ENCODE assay signal across 21 cellular contexts in the genomic region with DNA sequence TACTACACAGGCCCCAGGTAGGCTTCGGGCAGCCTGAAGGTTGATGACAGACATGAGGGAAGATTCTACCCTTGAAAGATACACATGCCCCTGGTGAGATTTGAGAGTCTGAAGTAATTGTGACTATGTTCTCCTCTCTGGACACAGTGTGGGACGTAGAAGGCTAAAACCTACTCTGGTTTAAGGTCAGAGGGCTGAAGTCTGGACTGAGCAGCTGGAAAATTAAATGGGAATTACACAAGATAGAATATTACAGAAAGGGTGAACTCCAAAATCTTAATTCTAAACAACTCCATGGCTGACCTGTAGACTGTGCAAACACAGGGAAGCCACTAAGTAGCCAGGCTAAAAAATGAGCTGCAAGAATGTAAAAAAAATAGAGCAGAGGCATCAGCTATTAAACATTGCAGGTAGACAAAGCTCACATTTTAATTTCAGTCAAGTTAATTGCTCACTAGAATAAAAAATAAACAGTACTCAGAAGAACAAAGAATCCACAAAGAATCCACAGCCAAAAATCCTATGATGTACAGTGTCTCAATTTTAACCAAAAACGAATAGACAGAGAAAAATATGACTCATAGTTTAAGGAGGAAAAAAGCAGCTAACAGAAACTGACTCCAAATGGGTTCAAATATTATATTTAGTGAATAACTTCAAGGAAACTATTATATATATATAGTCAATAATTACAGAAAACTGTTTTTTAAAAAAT.
A peak's percentile ranks its signal among the peaks of the same experiment; 100 is the strongest.
DNase-seq lines count a peak whose midpoint lies in the region; ATAC-seq, FAIRE-seq and TF ChIP-seq lines count a peak whose summit lies in the region.
"Had no signal": no experiment of that assay in that cellular context is flagged by ENCODE, and none has a peak within 500 bp of the region (broad histone marks: within the 10 kb centered on the region; RNA-seq: fewer than 3 reads in every experiment).

No MANE protein-coding gene starts in this region.

- TF ChIP-seq POLR2A in HepG2 (IDR thresholded peaks at IDR 0.05; ENCODE audit: insufficient read depth in 1 of 2, low read depth in 2 of 2, low read length in 2 of 2) = no peak

- CTCF ChIA-PET in HepG2 (lab: Yijun Ruan, JAX; ENCODE audit: low intra/inter-chr PET ratio, low total read pairs) = no interaction called here

- TF ChIP-seq EP300 in HepG2 (IDR thresholded peaks at IDR 0.05; ENCODE audit: low read depth in 2 of 2, low read length in 2 of 2) (no peak), HepG2 (CRISPR knock-in tag; IDR thresholded peaks at IDR 0.05; ENCODE audit: borderline replicate concordance) (no peak)

- no peaks in the 10 kb centered on the region for H3K79me2 ChIP-seq in fibroblast of lung (ENCODE audit: control insufficient read depth, insufficient read depth, low read length)
- no peaks in the 10 kb centered on the region for H3K79me2 ChIP-seq in osteoblast (ENCODE audit: insufficient read depth, low read length)
- no peaks in the 10 kb centered on the region for H3K79me2 ChIP-seq in HepG2 (ENCODE audit: insufficient read depth, low read length)

- no peaks in the 10 kb centered on the region for H3K36me3 Mint-ChIP-seq in nephron progenitor cell (ENCODE audit: low read depth)

- H3K27me3 ChIP-seq in adipocyte (replicated peaks; ENCODE audit: control insufficient read depth, insufficient read depth, low read length) (no peaks in the 10 kb centered on the region), fibroblast of lung (ENCODE audit: control insufficient read depth, insufficient read depth, low read length) (no peaks in the 10 kb centered on the region), osteoblast (ENCODE audit: insufficient read depth, low read length) (no peaks in the 10 kb centered on the region), HepG2 (ENCODE audit: control insufficient read depth in 1 of 2, insufficient read depth in 2 of 2, low read length in 2 of 2) (no peaks in the 10 kb centered on the region)

- no peak overlapping the region for H3K27ac Mint-ChIP-seq in nephron progenitor cell
- H3K27ac Mint-ChIP-seq: GM23338 had no signal

- POLR2A ChIA-PET in HepG2 (lab: Yijun Ruan, JAX) = no interaction called here

- H3K4me1 ChIP-seq in adipocyte (ENCODE audit: control insufficient read depth, insufficient read depth, low read length) (peaks cover 44% of the 10 kb centered on the region), fibroblast of lung (ENCODE audit: control insufficient read depth, extremely low read depth, insufficient read depth, low read length) (peaks cover 6% of the 10 kb centered on the region), osteoblast (ENCODE audit: insufficient read depth, low read length) (peaks cover 8% of the 10 kb centered on the region), HepG2 (ENCODE audit: insufficient read depth, low read length) (no peaks in the 10 kb centered on the region)
- H3K4me1 ChIP-seq: A549 had no signal

- H3K36me3 ChIP-seq in adipocyte (ENCODE audit: control insufficient read depth, insufficient read depth, low read length, severe bottlenecking) (no peaks in the 10 kb centered on the region), fibroblast of lung (ENCODE audit: control insufficient read depth, insufficient read depth, low read length) (no peaks in the 10 kb centered on the region), osteoblast (ENCODE audit: insufficient read depth, low read length) (no peaks in the 10 kb centered on the region), HepG2 (replicated peaks in 1 of 2; ENCODE audit: control insufficient read depth in 1 of 2, insufficient read depth in 2 of 2, low read length in 2 of 2) (no peaks in the 10 kb centered on the region)

- peak overlapping the region; percentile 32 for H3K9ac ChIP-seq in adipocyte (ENCODE audit: low read length)
- H3K9ac ChIP-seq in fibroblast of lung (ENCODE audit: insufficient read depth, low read length) = no peak overlapping the region
- H3K9ac ChIP-seq in HepG2 (ENCODE audit: insufficient read depth, low read depth, low read length) = no peak overlapping the region

- TF ChIP-seq CTCF in fibroblast of lung (conservative IDR thresholded peaks at IDR 0.05 in 1 of 2, IDR thresholded peaks at IDR 0.05 in 1 of 2; ENCODE audit: low read depth in 1 of 2, low read length in 2 of 2) = no peak
- no peak for TF ChIP-seq CTCF in osteoblast (IDR thresholded peaks at IDR 0.05; ENCODE audit: extremely low read depth, low read depth, low read length)
- TF ChIP-seq CTCF in HepG2 (CRISPR knock-in tag; IDR thresholded peaks at IDR 0.05) = no peak
- no peak for TF ChIP-seq CTCF in nephron progenitor cell (IDR thresholded peaks at IDR 0.05)

- H3K9me3 ChIP-seq in adipocyte (ENCODE audit: control insufficient read depth, low read length) = no peaks in the 10 kb centered on the region
- H3K9me3 ChIP-seq in fibroblast of lung (ENCODE audit: control insufficient read depth, insufficient read depth, low read depth, low read length) = no peaks in the 10 kb centered on the region
- no peaks in the 10 kb centered on the region for H3K9me3 ChIP-seq in osteoblast (ENCODE audit: low read depth, low read length)
- H3K9me3 ChIP-seq in HepG2 (ENCODE audit: low read length) = no peaks in the 10 kb centered on the region
- H3K9me3 ChIP-seq: A549 had no signal

- peak; percentile 16 for DNase-seq in COLO829 (ENCODE audit: low spot score)
- peak; percentile 46 for DNase-seq in adipocyte (ENCODE audit: low read depth)
- DNase-seq in fibroblast of lung (ENCODE audit: low read depth in 2 of 2) = peak; percentile 37 to 55
- no peak for DNase-seq in osteoblast (ENCODE audit: insufficient read length, low spot score, missing footprints)
- no peak for DNase-seq in HepG2 (ENCODE audit: low spot score)
- DNase-seq in nephron progenitor cell = no peak
- no peak for DNase-seq in DMS153 (lab: John Stamatoyannopoulos, UW)
- DNase-seq: DND-41, KBM-7, NCI-H1417 treated with DMSO at 0.1 percent for 48 hours, NCI-H1930, NCI-H345, NCI-H524 treated with DMSO at 0.1 percent for 48 hours, PC-3, RPMI8226, SHP77 treated with DMSO at 0.1 percent for 48 hours had no signal

- no TSS peak for BruUV-seq in HepG2 (replicated peaks; lab: Mats Ljungman, UMichigan)

- intact Hi-C loops in HepG2 (cut with micrococcal nuclease; ENCODE audit: unreplicated experiment) = no loop called here

- no peak overlapping the region for H3K4me2 ChIP-seq in fibroblast of lung (ENCODE audit: extremely low read depth, insufficient read depth, low read length)
- no peak overlapping the region for H3K4me2 ChIP-seq in osteoblast (ENCODE audit: insufficient read depth, low read length)
- no peak overlapping the region for H3K4me2 ChIP-seq in HepG2 (ENCODE audit: low read depth, low read length)
- H3K4me2 ChIP-seq: A549, GM23338 had no signal

- no peak overlapping the region for H2AFZ ChIP-seq in fibroblast of lung (ENCODE audit: low read length)
- H2AFZ ChIP-seq in osteoblast (ENCODE audit: low read length) = peak overlapping the region; percentile 15
- H2AFZ ChIP-seq in HepG2 (ENCODE audit: low read length) = no peak overlapping the region
- H2AFZ ChIP-seq: GM23338 had no signal

- ATAC-seq in HepG2 = no peak
- ATAC-seq: A549, GM23338, HCT116, PC-3 had no signal

- H3K4me3 ChIP-seq in adipocyte (ENCODE audit: low read length) (peak overlapping the region; percentile 14), fibroblast of lung (replicated peaks in 1 of 4; ENCODE audit: control extremely low read depth in 1 of 4, insufficient read depth in 1 of 4, low read depth in 3 of 4, low read length in 4 of 4) (no peak overlapping the region), osteoblast (ENCODE audit: insufficient read depth, low read length) (no peak overlapping the region), HepG2 (replicated peaks in 1 of 3; ENCODE audit: insufficient read depth in 1 of 3, low read depth in 2 of 3, low read length in 3 of 3) (no peak overlapping the region)
- H3K4me3 ChIP-seq: A549, GM23338 had no signal

- in situ Hi-C loops in HepG2 (cut with HindIII; ENCODE audit: extremely low pct_ligation_motif_present, low pct_unique_long_range_greater_than_20kb) = no loop called here

- H3K27me3 Mint-ChIP-seq in nephron progenitor cell (ENCODE audit: low read depth, poor library complexity) = no peaks in the 10 kb centered on the region

- no peak for FAIRE-seq in HepG2 (lab: Jason Lieb, UNC)
- FAIRE-seq: A549, G401.6 had no signal

- H3K27ac ChIP-seq in fibroblast of lung (ENCODE audit: insufficient read depth, low read length) (no peak overlapping the region), osteoblast (ENCODE audit: low read depth, low read length) (no peak overlapping the region), HepG2 (ENCODE audit: extremely low read length, insufficient read depth, low read length) (no peak overlapping the region)
- H3K27ac ChIP-seq: A549, C4-2B had no signal

- no peak for TF ChIP-seq RAD21 in HepG2 (CRISPR knock-in tag; IDR thresholded peaks at IDR 0.05)

- H3K4me3 Mint-ChIP-seq in nephron progenitor cell = no peak overlapping the region
- H3K4me3 Mint-ChIP-seq: GM23338 had no signal

- no peaks in the 10 kb centered on the region for H3K9me3 Mint-ChIP-seq in nephron progenitor cell
- H3K9me3 Mint-ChIP-seq: GM23338 had no signal

- peaks cover 9% of the 10 kb centered on the region for H3K4me1 Mint-ChIP-seq in nephron progenitor cell
- H3K4me1 Mint-ChIP-seq: GM23338 had no signal

- no peaks in the 10 kb centered on the region for H4K20me1 ChIP-seq in fibroblast of lung (ENCODE audit: control insufficient read depth, extremely low read depth, insufficient read depth, low read length)
- H4K20me1 ChIP-seq in osteoblast (ENCODE audit: insufficient read depth, low read length) = no peaks in the 10 kb centered on the region
- H4K20me1 ChIP-seq in HepG2 (ENCODE audit: insufficient read depth, low read length) = no peaks in the 10 kb centered on the region

- under 1% methylated on average over 3 of the region's 3 CpGs for WGBS in HepG2 (ENCODE audit: low lambda C conversion rate)

TF ChIP-seq in HepG2, 621 proteins besides CTCF, POLR2A, EP300 and RAD21 (continues in another document):
- TF ChIP-seq, protein P1, sequence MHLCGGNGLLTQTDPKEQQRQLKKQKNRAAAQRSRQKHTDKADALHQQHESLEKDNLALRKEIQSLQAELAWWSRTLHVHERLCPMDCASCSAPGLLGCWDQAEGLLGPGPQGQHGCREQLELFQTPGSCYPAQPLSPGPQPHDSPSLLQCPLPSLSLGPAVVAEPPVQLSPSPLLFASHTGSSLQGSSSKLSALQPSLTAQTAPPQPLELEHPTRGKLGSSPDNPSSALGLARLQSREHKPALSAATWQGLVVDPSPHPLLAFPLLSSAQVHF (CRISPR knock-in tag; IDR thresholded peaks at IDR 0.05) = no peak
- TF ChIP-seq MEF2D (CRISPR knock-in tag; IDR thresholded peaks at IDR 0.05) (no peak), ISX (CRISPR knock-in tag; conservative IDR thresholded peaks at IDR 0.05) (no peak), TBX2 (CRISPR knock-in tag; IDR thresholded peaks at IDR 0.05; ENCODE audit: borderline replicate concordance) (no peak), NFKBIZ (CRISPR knock-in tag; IDR thresholded peaks at IDR 0.05) (no peak), ZNF850 (CRISPR knock-in tag; conservative IDR thresholded peaks at IDR 0.05) (no peak), ZNF670 (CRISPR knock-in tag; IDR thresholded peaks at IDR 0.05; ENCODE audit: borderline replicate concordance) (no peak), GATA4 (IDR thresholded peaks at IDR 0.05; ENCODE audit: borderline replicate concordance, low read depth) (no peak)

Comparison
In these comparisons a context has a peak if more than half of its experiments do, and no peak if none do; other contexts are left out.
1. DNase-seq: peak in COLO829 (single experiment), adipocyte (single experiment) and fibroblast of lung (2 of 2); none in osteoblast (single experiment), HepG2 (single experiment), nephron progenitor cell (single experiment) and DMS153 (single experiment).